8 cellular contexts compared by ENCODE assay signal in genomic region chr7:46291064-46291463, GRCh38.
DNase-seq lines count a peak whose midpoint lies in the region; ATAC-seq and TF ChIP-seq lines count a peak whose summit lies in the region.

No MANE protein-coding gene starts in this region.

- H3K4me2 ChIP-seq in PC-3 (ENCODE audit: low read length), result peak overlapping the region; percentile 67

- no peaks in the 10 kb centered on the region for H3K9me2 ChIP-seq in PC-3 (replicated peaks; ENCODE audit: low read length)

- BruUV-seq in PC-3 (replicated peaks; lab: Mats Ljungman, UMichigan), result no TSS peak

- intact Hi-C loops in PC-3 (cut with micrococcal nuclease), result no loop called here

- H3K27me3 ChIP-seq in PC-3 (ENCODE audit: low read length), result no peaks in the 10 kb centered on the region

- H3K27ac ChIP-seq in PC-3 (ENCODE audit: low read length), result peak overlapping the region; percentile 98
- peak overlapping the region; percentile 16 for H3K27ac ChIP-seq in mesodermal cell (ENCODE audit: low read depth, low read length, severe bottlenecking)

- H3K4me3 ChIP-seq in GM12864 (ENCODE audit: low read depth, low read length) (no peak overlapping the region), PC-3 (ENCODE audit: low read length) (no peak overlapping the region), mesodermal cell (ENCODE audit: extremely low read depth, insufficient read depth, low read length, poor library complexity, severe bottlenecking) (no peak overlapping the region)

- peak overlapping the region; percentile 71 for H2AFZ ChIP-seq in PC-3 (ENCODE audit: low read length)

- no peaks in the 10 kb centered on the region for H4K20me1 ChIP-seq in PC-3 (ENCODE audit: low read length)

- no peak for TF ChIP-seq CTCF in GM12864 (IDR thresholded peaks at IDR 0.05; ENCODE audit: low read depth, low read length, missing control alignments)
- TF ChIP-seq CTCF in PC-3 (conservative IDR thresholded peaks at IDR 0.05; ENCODE audit: low read depth, low read length), result no peak

- peak overlapping the region; percentile 70 for H3K9ac ChIP-seq in PC-3 (ENCODE audit: low read length)

- DNase-seq in GM12864 (ENCODE audit: low read depth), result peak; percentile 34
- DNase-seq in PC-3, result peak; percentile 75
- no peak for DNase-seq in ACHN
- no peak for DNase-seq in activated effector memory CD4-positive, alpha-beta T cell treated with anti-CD3 and anti-CD28 coated beads, Interleukin-2, amount 50 U/mL, for 16 hours
- DNase-seq in NCI-H128 (lab: John Stamatoyannopoulos, UW; ENCODE audit: unreplicated experiment), result no peak

- H3K79me2 ChIP-seq in PC-3 (ENCODE audit: low read length), result no peaks in the 10 kb centered on the region

- no peaks in the 10 kb centered on the region for H3K36me3 ChIP-seq in PC-3 (ENCODE audit: low read depth, low read length)
- no peaks in the 10 kb centered on the region for H3K36me3 ChIP-seq in mesodermal cell (ENCODE audit: control insufficient read depth, insufficient read depth, low read length)

- CTCF ChIA-PET in PC-3 (lab: Charles Lee), result no interaction called here

- H3K4me1 ChIP-seq in PC-3 (ENCODE audit: insufficient read depth, low read length), result peaks cover 29% of the 10 kb centered on the region
- H3K4me1 ChIP-seq in mesodermal cell (ENCODE audit: control insufficient read depth, insufficient read depth, low read length, poor library complexity, severe bottlenecking), result peaks cover 14% of the 10 kb centered on the region

- no peaks in the 10 kb centered on the region for H3F3A ChIP-seq in PC-3 (ENCODE audit: low read length, unreplicated experiment)

- H3K9me3 ChIP-seq in PC-3 (ENCODE audit: low read length), result no peaks in the 10 kb centered on the region
- H3K9me3 ChIP-seq in mesodermal cell (ENCODE audit: control insufficient read depth, low read length), result no peaks in the 10 kb centered on the region

- POLR2A ChIA-PET in PC-3 (lab: Charles Lee; ENCODE audit: unreplicated experiment), result no interaction called here

- ATAC-seq in HG02610 (IDR thresholded peaks at IDR 0.05; ENCODE audit: unreplicated experiment), result peak; percentile 92
- ATAC-seq in PC-3, result peak; percentile 58
- ATAC-seq in HG03135 (IDR thresholded peaks at IDR 0.05; ENCODE audit: unreplicated experiment), result no peak

- in situ Hi-C loops in ACHN (cut with HindIII; ENCODE audit: low pct_ligation_motif_present, low pct_unique_long_range_greater_than_20kb, low sequenced_read_pairs), result no loop called here

- 89% methylated on average over 3 of the region's 5 CpGs; no CpG with 5 or more reads in 1 of the 2 experiments for WGBS in mesodermal cell (ENCODE audit: insufficient coverage in 2 of 2), 2 experiments

Comparison
In these comparisons a context has a peak if more than half of its experiments do, and no peak if none do; other contexts are left out.
1. DNase-seq: peak in GM12864 (single experiment) and PC-3 (single experiment); none in ACHN (single experiment), activated effector memory CD4-positive, alpha-beta T cell treated with anti-CD3 and anti-CD28 coated beads, Interleukin-2, amount 50 U/mL, for 16 hours (single experiment) and NCI-H128 (single experiment).